Comparison of ENCODE assay signal across 8 cellular contexts in the genomic region with DNA sequence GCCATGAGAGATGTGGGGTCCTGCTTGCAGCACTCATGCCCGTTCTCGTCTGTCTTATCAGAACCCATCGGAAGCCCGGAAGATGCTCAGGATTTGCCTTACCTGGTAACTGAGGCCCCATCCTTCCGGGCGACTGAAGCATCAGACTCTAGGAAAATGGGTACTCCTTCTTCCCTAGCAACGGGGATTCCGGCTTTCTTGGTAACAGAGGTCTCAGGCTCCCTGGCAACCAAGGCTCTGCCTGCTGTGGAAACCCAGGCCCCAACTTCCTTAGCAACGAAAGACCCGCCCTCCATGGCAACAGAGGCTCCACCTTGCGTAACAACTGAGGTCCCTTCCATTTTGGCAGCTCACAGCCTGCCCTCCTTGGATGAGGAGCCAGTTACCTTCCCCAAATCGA. TPM values are rescaled to one million over a fixed set of nuclear protein-coding genes. Genes with fewer than 3 reads are reported as not detected.
DNase-seq lines count a peak whose midpoint lies in the region; ATAC-seq and TF ChIP-seq lines count a peak whose summit lies in the region.

No MANE protein-coding gene starts in this region.

- CTCF ChIA-PET in CD8-positive, alpha-beta T cell (lab: Charles Lee) = interaction anchor here (1.4 to 1.9 kb wide), 3 partner anchors 8 to 78 kb away, joined by 3 to 5 read pairs (median 4); partner anchors contain the start of gene PI16

- H3K9me3 ChIP-seq in CD8-positive, alpha-beta T cell (ENCODE audit: low read length) = no peaks in the 10 kb centered on the region
- no peaks in the 10 kb centered on the region for H3K9me3 ChIP-seq in lung (ENCODE audit: control insufficient read depth in 2 of 2, insufficient read depth in 1 of 2, low read length in 1 of 2)

- no peaks in the 10 kb centered on the region for H3K9me3 Mint-ChIP-seq in CD8-positive, alpha-beta T cell

- H3K27ac ChIP-seq in CD8-positive, alpha-beta T cell (ENCODE audit: low read depth, low read length) = peak overlapping the region; percentile 19
- H3K27ac ChIP-seq in lung (ENCODE audit: low read depth in 1 of 2, low read length in 1 of 2) = no peak overlapping the region

- H3K36me3 ChIP-seq in CD8-positive, alpha-beta T cell (ENCODE audit: insufficient read depth, low read length) = peaks cover under 1% of the 10 kb centered on the region
- peaks cover 3 to 9% of the 10 kb centered on the region in 2 donors for H3K36me3 ChIP-seq in lung (ENCODE audit: control insufficient read depth in 2 of 2, insufficient read depth in 2 of 2, low read length in 2 of 2)

- no peaks in the 10 kb centered on the region for H3K27me3 ChIP-seq in CD8-positive, alpha-beta T cell (ENCODE audit: insufficient read depth, low read length)
- H3K27me3 ChIP-seq in lung (ENCODE audit: control insufficient read depth, insufficient read depth) = no peaks in the 10 kb centered on the region

- H3K36me3 Mint-ChIP-seq in CD8-positive, alpha-beta T cell = peaks cover 17% of the 10 kb centered on the region

- peaks cover 31% of the 10 kb centered on the region for H3K4me1 Mint-ChIP-seq in CD8-positive, alpha-beta T cell (ENCODE audit: low read depth)

- H3K27me3 Mint-ChIP-seq in CD8-positive, alpha-beta T cell (ENCODE audit: low read depth) = no peaks in the 10 kb centered on the region

- peak; percentile 48 to 78 (median 61) for DNase-seq in CD8-positive, alpha-beta T cell
- peak; percentile 86 for DNase-seq in Jurkat, Clone E6-1 (ENCODE audit: low read depth, low spot score)
- DNase-seq in activated CD4-positive, CD25-positive, alpha-beta regulatory T cell treated with anti-CD3 and anti-CD28 coated beads, Interleukin-2, amount 50 U/mL, for 72 hours = peak; percentile 71
- DNase-seq in central memory CD4-positive, alpha-beta T cell = peak; percentile 81
- DNase-seq in lung (ENCODE audit: low spot score) (peak; percentile 69), COLO829 (ENCODE audit: low spot score) (no peak)
- peak; percentile 38 to 58 for DNase-seq in stimulated activated CD8-positive, alpha-beta memory T cell treated with anti-CD3 and anti-CD28 coated beads, Interleukin-2, amount 100 ng/mL, for 48 hours (ENCODE audit: low read depth in 2 of 2)

- H3K27ac Mint-ChIP-seq in CD8-positive, alpha-beta T cell = peak overlapping the region; percentile 86

- POLR2A ChIA-PET in CD8-positive, alpha-beta T cell (lab: Charles Lee) = interaction anchor here (1.5 to 1.6 kb wide), 2 partner anchors 9 to 77 kb away, joined by 3 to 6 read pairs; partner anchors contain the start of genes C6orf89 and PI16

- ATAC-seq in CD8-positive, alpha-beta T cell = peak; percentile 74
- ATAC-seq in lung (ENCODE audit: insufficient read depth, low FRiP score) (no peak), GM21529 (IDR thresholded peaks at IDR 0.05; ENCODE audit: unreplicated experiment) (no peak)

- intact Hi-C loops in CD8-positive, alpha-beta T cell (cut with DNase I, micrococcal nuclease) = loop anchor here in 1 of 2 experiments (2.0 kb wide), 1 partner anchor 24 kb away; the partner anchor contains the start of gene MTCH1

- H3K4me1 ChIP-seq in CD8-positive, alpha-beta T cell (ENCODE audit: insufficient read depth, low read length) = peaks cover 27% of the 10 kb centered on the region
- H3K4me1 ChIP-seq in lung (ENCODE audit: control insufficient read depth in 2 of 2, insufficient read depth in 2 of 2, low read length in 2 of 2) = peaks cover 0 to 11% of the 10 kb centered on the region in 2 donors

- H3K4me3 ChIP-seq in CD8-positive, alpha-beta T cell (ENCODE audit: low read depth, low read length) = peak overlapping the region; percentile 5
- H3K4me3 ChIP-seq in Jurkat, Clone E6-1 (ENCODE audit: low read length) = peak overlapping the region; percentile 45
- no peak overlapping the region for H3K4me3 ChIP-seq in lung

- H3K4me3 Mint-ChIP-seq in CD8-positive, alpha-beta T cell = peak overlapping the region; percentile 61

- no peak for TF ChIP-seq CTCF in CD8-positive, alpha-beta T cell (IDR thresholded peaks at IDR 0.05)
- no peak for TF ChIP-seq CTCF in lung (IDR thresholded peaks at IDR 0.05; ENCODE audit: control extremely low read depth, extremely low read depth)

- WGBS in lung, 2 donors = 29 to 61% methylated on average over 12 of the region's 12 CpGs

RNA-seq across cellular contexts. Expression of gene PI16, which starts 8.3 kb away (rescaled TPM):
- under 1 TPM; 0.24 to 0.42 TPM for total RNA-seq in CD8-positive, alpha-beta T cell
- 20.2 TPM for polyA plus RNA-seq in Jurkat, Clone E6-1 (2012; ENCODE audit: insufficient read depth, insufficient read length)
- 1 to 10 TPM; 1.7 to 3.8 TPM for total RNA-seq in lung
- 1 to 10 TPM in 1 of 2 donors, under 1 TPM in 1; 0.60 to 4.3 TPM for polyA plus RNA-seq in lung

RNA-seq across cellular contexts. Expression of gene MTCH1, which starts 23.1 kb away (rescaled TPM):
- total RNA-seq in CD8-positive, alpha-beta T cell = 100 to 1,000 TPM; 267 to 269 TPM
- 112 TPM for polyA plus RNA-seq in Jurkat, Clone E6-1 (2012; ENCODE audit: insufficient read depth, insufficient read length)
- 100 to 1,000 TPM; 133 to 210 TPM for total RNA-seq in lung
- 100 to 1,000 TPM; 120 to 180 TPM for polyA plus RNA-seq in lung

RNA-seq across cellular contexts. Expression of gene FGD2, which starts 42.6 kb away (rescaled TPM):
- total RNA-seq in CD8-positive, alpha-beta T cell = under 1 TPM; 0.68 to 0.83 TPM
- not detected for polyA plus RNA-seq in Jurkat, Clone E6-1 (2012; ENCODE audit: insufficient read depth, insufficient read length)
- total RNA-seq in lung = 10 to 100 TPM; 24.2 to 76.7 TPM
- 10 to 100 TPM; 20.4 to 55.9 TPM for polyA plus RNA-seq in lung

Comparison
In these comparisons a context has a peak if more than half of its experiments do, and no peak if none do; other contexts are left out.
1. RNA of gene FGD2, which starts 42.6 kb away (total RNA-seq): 24.2 to 76.7 TPM in lung; 0.68 to 0.83 TPM in CD8-positive, alpha-beta T cell; every median in the first group is over 10 times any median in the second.